Comparison of ENCODE assay signal across 20 cellular contexts in genomic region chr18:23178661-23179081, GRCh38. TPM values are rescaled to one million over a fixed set of nuclear protein-coding genes. Genes with fewer than 3 reads are reported as not detected.
DNase-seq lines count a peak whose midpoint lies in the region; ATAC-seq, FAIRE-seq and TF ChIP-seq lines count a peak whose summit lies in the region.
"Had no signal": no experiment of that assay in that cellular context is flagged by ENCODE, and none has a peak within 500 bp of the region (broad histone marks: within the 10 kb centered on the region; RNA-seq: fewer than 3 reads in every experiment).

No MANE protein-coding gene starts in this region.

- H3K4me2 ChIP-seq in HepG2 (ENCODE audit: low read depth, low read length) = no peak overlapping the region
- no peak overlapping the region for H3K4me2 ChIP-seq in GM23338

- TF ChIP-seq CTCF in HepG2 (CRISPR knock-in tag; IDR thresholded peaks at IDR 0.05) (no peak), GM23338 (conservative IDR thresholded peaks at IDR 0.05; ENCODE audit: low read depth in 2 of 2) (no peak)

- H3K27me3 ChIP-seq in HepG2 (ENCODE audit: control insufficient read depth in 1 of 2, insufficient read depth in 2 of 2, low read length in 2 of 2) (no peaks in the 10 kb centered on the region), GM23338 (ENCODE audit: insufficient read depth) (no peaks in the 10 kb centered on the region)
- H3K27me3 ChIP-seq: BE2C, brain microvascular endothelial cell, neutrophil had no signal

- H3K27ac ChIP-seq in HepG2 (ENCODE audit: extremely low read length, insufficient read depth, low read length) = no peak overlapping the region
- no peak overlapping the region for H3K27ac ChIP-seq in GM23338 (ENCODE audit: low read depth)
- H3K27ac ChIP-seq: brain microvascular endothelial cell, neutrophil had no signal

- no peaks in the 10 kb centered on the region for H3K9me3 Mint-ChIP-seq in effector memory CD8-positive, alpha-beta T cell
- no peaks in the 10 kb centered on the region for H3K9me3 Mint-ChIP-seq in GM23338

- no peak overlapping the region for H3K4me3 Mint-ChIP-seq in effector memory CD8-positive, alpha-beta T cell
- no peak overlapping the region for H3K4me3 Mint-ChIP-seq in GM23338
- H3K4me3 Mint-ChIP-seq: T-helper 17 cell had no signal

- peak; percentile 43 for FAIRE-seq in HepG2 (lab: Jason Lieb, UNC)
- FAIRE-seq: small intestine had no signal

- TF ChIP-seq POLR2A in HepG2 (IDR thresholded peaks at IDR 0.05; ENCODE audit: insufficient read depth in 1 of 2, low read depth in 2 of 2, low read length in 2 of 2) = no peak

- H3K4me1 ChIP-seq in HepG2 (ENCODE audit: insufficient read depth, low read length) (peaks cover 22% of the 10 kb centered on the region), GM23338 (ENCODE audit: insufficient read depth) (peaks cover 15% of the 10 kb centered on the region)
- H3K4me1 ChIP-seq: BE2C had no signal

- no peaks in the 10 kb centered on the region for H3F3A ChIP-seq in GM23338 (replicated peaks; ENCODE audit: low read depth)

- in situ Hi-C loops in HepG2 (cut with HindIII; ENCODE audit: extremely low pct_ligation_motif_present, low pct_unique_long_range_greater_than_20kb) = no loop called here

- H3K4me3 ChIP-seq in HepG2 (replicated peaks in 1 of 3; ENCODE audit: insufficient read depth in 1 of 3, low read depth in 2 of 3, low read length in 3 of 3) = no peak overlapping the region
- H3K4me3 ChIP-seq in GM23338 = no peak overlapping the region
- H3K4me3 ChIP-seq: left ventricle myocardium inferior had no signal

- peak; percentile 78 for DNase-seq in NCI-H510A treated with DMSO at 0.1 percent for 48 hours (lab: John Stamatoyannopoulos, UW)
- DNase-seq in NCI-H510A (lab: John Stamatoyannopoulos, UW) = no peak
- DNase-seq in NCI-H345 treated with DMSO at 0.1 percent for 48 hours (lab: John Stamatoyannopoulos, UW; ENCODE audit: unreplicated experiment) = peak; percentile 82
- DNase-seq in HepG2 (ENCODE audit: low spot score) = peak; percentile 38
- no peak for DNase-seq in effector memory CD8-positive, alpha-beta T cell
- no peak for DNase-seq in GM23338 (ENCODE audit: low spot score)
- DNase-seq: activated CD4-positive, alpha-beta T cell treated with anti-CD3 and anti-CD28 coated beads, Interleukin-2, amount 50 U/mL, for 1 hour; activated CD8-positive, alpha-beta memory T cell treated with anti-CD3 and anti-CD28 coated beads, Interleukin-2, amount 50 U/mL, for 48 hours; activated effector memory CD4-positive, alpha-beta T cell treated with anti-CD3 and anti-CD28 coated beads, Interleukin-2, amount 50 U/mL, for 16 hours; BE2C; brain microvascular endothelial cell; left ventricle myocardium inferior; MM.1S; NCI-H2081; small intestine; stimulated activated CD4-positive, alpha-beta T cell treated with anti-CD3 and anti-CD28 coated beads, Interleukin-4, amount 100 ng/mL, for 1 hour; T-helper 17 cell had no signal

- no peaks in the 10 kb centered on the region for H3K9me2 ChIP-seq in GM23338 (ENCODE audit: insufficient read depth)

- H3K9ac ChIP-seq in HepG2 (ENCODE audit: insufficient read depth, low read depth, low read length) = no peak overlapping the region

- peaks cover 12 to 42% of the 10 kb centered on the region in 2 donors for H3K27me3 Mint-ChIP-seq in effector memory CD8-positive, alpha-beta T cell
- peaks cover 11% of the 10 kb centered on the region for H3K27me3 Mint-ChIP-seq in GM23338 (ENCODE audit: insufficient read depth, low read depth, poor library complexity)

- ATAC-seq in HepG2 (peak; percentile 54), HG03457 (IDR thresholded peaks at IDR 0.05; ENCODE audit: unreplicated experiment) (no peak), GM19023 (IDR thresholded peaks at IDR 0.05; ENCODE audit: unreplicated experiment) (no peak), GM23338 (no peak)
- no peak for ATAC-seq in effector memory CD8-positive, alpha-beta T cell (replicated peaks)
- ATAC-seq: T-helper 17 cell had no signal

- intact Hi-C loops in HepG2 (cut with micrococcal nuclease; ENCODE audit: unreplicated experiment) = no loop called here

- H3K9me3 ChIP-seq in HepG2 (ENCODE audit: low read length) = no peaks in the 10 kb centered on the region
- H3K9me3 ChIP-seq: BE2C, left ventricle myocardium inferior, neutrophil had no signal

- POLR2A ChIA-PET in HepG2 (lab: Yijun Ruan, JAX) = interaction anchor here (1.1 to 1.6 kb wide), 3 partner anchors 37 to 44 kb away, joined by 3 to 9 read pairs (median 8); partner anchors contain the start of gene CABLES1

- WGBS in HepG2 (ENCODE audit: low lambda C conversion rate) = 61% methylated on average over 6 of the region's 6 CpGs

- no peak for TF ChIP-seq RAD21 in HepG2 (CRISPR knock-in tag; IDR thresholded peaks at IDR 0.05)

- CTCF ChIA-PET in HepG2 (lab: Yijun Ruan, JAX; ENCODE audit: low intra/inter-chr PET ratio, low total read pairs) = no interaction called here

- H3K79me2 ChIP-seq in HepG2 (ENCODE audit: insufficient read depth, low read length) = peaks cover 24% of the 10 kb centered on the region
- peaks cover 55% of the 10 kb centered on the region for H3K79me2 ChIP-seq in GM23338 (replicated peaks; ENCODE audit: insufficient read depth)

- BruUV-seq in HepG2 (replicated peaks; lab: Mats Ljungman, UMichigan) = no TSS peak

- peaks cover 0 to 17% of the 10 kb centered on the region in 2 experiments; a peak in 4 of 5 replicates for H3K36me3 ChIP-seq in HepG2 (replicated peaks in 1 of 2; ENCODE audit: control insufficient read depth in 1 of 2, insufficient read depth in 2 of 2, low read length in 2 of 2)
- no peaks in the 10 kb centered on the region for H3K36me3 ChIP-seq in GM23338 (ENCODE audit: insufficient read depth)
- H3K36me3 ChIP-seq: BE2C, brain microvascular endothelial cell, left ventricle myocardium inferior, neutrophil had no signal

- TF ChIP-seq EP300 in HepG2 (IDR thresholded peaks at IDR 0.05; ENCODE audit: low read depth in 2 of 2, low read length in 2 of 2) (no peak), HepG2 (CRISPR knock-in tag; IDR thresholded peaks at IDR 0.05; ENCODE audit: borderline replicate concordance) (no peak)

- no peak overlapping the region for H2AFZ ChIP-seq in HepG2 (ENCODE audit: low read length)
- no peak overlapping the region for H2AFZ ChIP-seq in GM23338

- peaks cover 4% of the 10 kb centered on the region; the same call in 1 of the 2 replicates for H4K20me1 ChIP-seq in HepG2 (ENCODE audit: insufficient read depth, low read length)
- no peaks in the 10 kb centered on the region for H4K20me1 ChIP-seq in GM23338 (replicated peaks; ENCODE audit: insufficient read depth)

- no peak overlapping the region for H3K27ac Mint-ChIP-seq in effector memory CD8-positive, alpha-beta T cell
- H3K27ac Mint-ChIP-seq in GM23338 = no peak overlapping the region
- H3K27ac Mint-ChIP-seq: T-helper 17 cell had no signal

- H3K4me1 Mint-ChIP-seq in effector memory CD8-positive, alpha-beta T cell (ENCODE audit: low read depth in 2 of 2) = no peaks in the 10 kb centered on the region
- peaks cover 47% of the 10 kb centered on the region for H3K4me1 Mint-ChIP-seq in GM23338
- H3K4me1 Mint-ChIP-seq: T-helper 17 cell had no signal

- H3K36me3 Mint-ChIP-seq in effector memory CD8-positive, alpha-beta T cell (ENCODE audit: insufficient read depth) = no peaks in the 10 kb centered on the region
- H3K36me3 Mint-ChIP-seq in GM23338 (ENCODE audit: low read depth) = no peaks in the 10 kb centered on the region

TF ChIP-seq in HepG2, 621 proteins besides CTCF, POLR2A, EP300 and RAD21 (continues in another document):
- TF ChIP-seq NFE2 (CRISPR knock-in tag; IDR thresholded peaks at IDR 0.05) = no peak

TF ChIP-seq in GM23338, 12 proteins besides CTCF, POLR2A, EP300 and RAD21 (continues in another document):
- no peak for TF ChIP-seq JUNB (IDR thresholded peaks at IDR 0.05; ENCODE audit: unreplicated experiment)
- no peak for TF ChIP-seq NANOG (IDR thresholded peaks at IDR 0.05; ENCODE audit: borderline replicate concordance)
- TF ChIP-seq STAT1 (IDR thresholded peaks at IDR 0.05; ENCODE audit: unreplicated experiment) = no peak

RNA-seq across cellular contexts. Expression of gene CABLES1, which starts 43.4 kb away (rescaled TPM):
- 25.8 and 32.4 TPM in 2 replicates for total RNA-seq in HepG2 (2016; rRNA removed; fragmentation: Illumina TruSeq; extraction: Trizol)
- total RNA-seq in HepG2 (2016; cell fraction: cytosol; rRNA removed; fragmentation: Illumina TruSeq; extraction: Trizol; ENCODE audit: low read depth) = 7.2 and 8.8 TPM in 2 replicates
- 24.2 and 25.8 TPM in 2 replicates for total RNA-seq in HepG2 (2016; cell fraction: insoluble cytoplasmic fraction; rRNA removed; fragmentation: Illumina TruSeq; extraction: Trizol)
- 31.6 and 31.8 TPM in 2 replicates for total RNA-seq in HepG2 (2016; cell fraction: membrane; rRNA removed; fragmentation: Illumina TruSeq; extraction: Trizol)
- total RNA-seq in HepG2 (2016; cell fraction: nucleus; rRNA removed; fragmentation: Illumina TruSeq; extraction: Trizol) = 23.4 and 24.3 TPM in 2 replicates
- polyA plus RNA-seq in HepG2 (2011; rRNA removed) = 14.7 and 15.5 TPM in 2 replicates
- polyA plus RNA-seq in HepG2 (2011; cell fraction: cytosol; rRNA removed) = 11.3 and 13.8 TPM in 2 replicates
- polyA plus RNA-seq in HepG2 (2011; cell fraction: nucleus; rRNA removed) = 13.3 and 13.6 TPM in 2 replicates
- 21.4 and 30.0 TPM in 2 replicates for polyA plus RNA-seq in HepG2 (2012)
- polyA plus RNA-seq in HepG2 (2016; cell fraction: cytosol; fragmentation: Illumina TruSeq; extraction: Trizol; ENCODE audit: low read depth) = 8.1 and 10.3 TPM in 2 replicates
- 31.8 and 42.4 TPM in 2 replicates for polyA plus RNA-seq in HepG2 (2016; cell fraction: insoluble cytoplasmic fraction; fragmentation: Illumina TruSeq; extraction: Trizol; ENCODE audit: low read depth)
- polyA plus RNA-seq in HepG2 (2016; cell fraction: membrane; fragmentation: Illumina TruSeq; extraction: Trizol; ENCODE audit: low read depth) = 27.2 and 29.8 TPM in 2 replicates
- polyA plus RNA-seq in HepG2 (2016; cell fraction: nucleus; fragmentation: Illumina TruSeq; extraction: Trizol; ENCODE audit: insufficient read depth, low read depth) = 28.1 and 31.7 TPM in 2 replicates
- polyA minus RNA-seq in HepG2 (2011; rRNA and poly(A)+ RNA removed; ENCODE audit: low replicate concordance) = 12.7 and 15.8 TPM in 2 replicates
- 12.3 and 13.9 TPM in 2 replicates for polyA minus RNA-seq in HepG2 (2011; cell fraction: cytosol; rRNA and poly(A)+ RNA removed)
- polyA minus RNA-seq in HepG2 (2011; cell fraction: nucleus; rRNA and poly(A)+ RNA removed) = 26.8 and 35.3 TPM in 2 replicates
- total RNA-seq in GM23338 (2014; rRNA removed; shearing (Covaris generic)) = 8.8 and 12.4 TPM in 2 replicates
- polyA plus RNA-seq in GM23338 (2016; fragmentation: Nextera tagmentation; extraction: Ambion mirVana) = 2.6 and 3.4 TPM in 2 replicates

Comparison
In these comparisons a context has a peak if more than half of its experiments do, and no peak if none do; other contexts are left out.
1. DNase-seq: peak in NCI-H510A treated with DMSO at 0.1 percent for 48 hours (single experiment), NCI-H345 treated with DMSO at 0.1 percent for 48 hours (single experiment) and HepG2 (single experiment); none in NCI-H510A (single experiment), effector memory CD8-positive, alpha-beta T cell (0 of 3) and GM23338 (single experiment).